Comparison of ENCODE assay signal across 9 cellular contexts in genomic region chr10:88108115-88108610, GRCh38.
A peak's percentile ranks its signal among the peaks of the same experiment; 100 is the strongest.
DNase-seq lines count a peak whose midpoint lies in the region; ATAC-seq and TF ChIP-seq lines count a peak whose summit lies in the region.
"Had no signal": no experiment of that assay in that cellular context is flagged by ENCODE, and none has a peak within 500 bp of the region (broad histone marks: within the 10 kb centered on the region; RNA-seq: fewer than 3 reads in every experiment).

No MANE protein-coding gene starts in this region.

- H3K9me3 ChIP-seq in Karpas-422 (ENCODE audit: low read length) (no peaks in the 10 kb centered on the region), esophagus muscularis mucosa (no peaks in the 10 kb centered on the region)

- H3K4me2 ChIP-seq in Karpas-422 (ENCODE audit: low read depth, low read length, poor library complexity, severe bottlenecking) = peak overlapping the region; percentile 68

- H3K27ac ChIP-seq in Karpas-422 (ENCODE audit: low read length) = peak overlapping the region; percentile 99
- H3K27ac ChIP-seq in esophagus muscularis mucosa (replicated peaks in 1 of 4) = no peak overlapping the region

- peak overlapping the region; percentile 35 for H3K4me3 ChIP-seq in Karpas-422 (ENCODE audit: low read length)
- no peak overlapping the region for H3K4me3 ChIP-seq in esophagus muscularis mucosa
- H3K4me3 ChIP-seq: lung had no signal

- H4K20me1 ChIP-seq in Karpas-422 (ENCODE audit: insufficient read depth, low read depth, low read length) = no peaks in the 10 kb centered on the region

- no peaks in the 10 kb centered on the region for H3K79me2 ChIP-seq in Karpas-422 (ENCODE audit: low read length)

- ATAC-seq in GM21526 (IDR thresholded peaks at IDR 0.05; ENCODE audit: low FRiP score, unreplicated experiment) = peak; percentile 56

- no peak for TF ChIP-seq CTCF in esophagus muscularis mucosa (IDR thresholded peaks at IDR 0.05)

- intact Hi-C loops in esophagus muscularis mucosa (cut with DNase I) = no loop called here
- intact Hi-C loops in posterior cingulate gyrus (cut with DNase I) = no loop called here

- peaks cover 75% of the 10 kb centered on the region for H3K4me1 ChIP-seq in Karpas-422 (ENCODE audit: low read length)
- no peaks in the 10 kb centered on the region for H3K4me1 ChIP-seq in esophagus muscularis mucosa

- no peak overlapping the region for H2AFZ ChIP-seq in Karpas-422 (ENCODE audit: low read length)

- H3K27me3 ChIP-seq in Karpas-422 (ENCODE audit: low read length) (no peaks in the 10 kb centered on the region), esophagus muscularis mucosa (no peaks in the 10 kb centered on the region)

- no peak for TF ChIP-seq POLR2A in esophagus muscularis mucosa (IDR thresholded peaks at IDR 0.05; ENCODE audit: low read depth)

- H3K36me3 ChIP-seq in Karpas-422 (ENCODE audit: insufficient read depth, low read length) = no peaks in the 10 kb centered on the region
- no peaks in the 10 kb centered on the region for H3K36me3 ChIP-seq in esophagus muscularis mucosa

- WGBS in esophagus muscularis mucosa = 71% methylated on average over 2 of the region's 2 CpGs

- no peak for TF ChIP-seq EP300 in esophagus muscularis mucosa (IDR thresholded peaks at IDR 0.05)

- H3K9ac ChIP-seq in Karpas-422 (ENCODE audit: low read length) = peak overlapping the region; percentile 73

- H3K9me2 ChIP-seq in Karpas-422 (replicated peaks; ENCODE audit: insufficient read depth, low read length) = no peaks in the 10 kb centered on the region

- DNase-seq in GDM1 (lab: John Stamatoyannopoulos, UW) (peak; percentile 84), Karpas-422 (peak; percentile 96), esophagus muscularis mucosa (ENCODE audit: extremely low spot score) (peak; percentile 81), DMS79 treated with DMSO at 0.1 percent for 48 hours (lab: John Stamatoyannopoulos, UW) (no peak), iPS-NIHi7 (ENCODE audit: extremely low spot score) (no peak), posterior cingulate gyrus (no peak)
- no peak for DNase-seq in stimulated activated CD4-positive, alpha-beta T cell treated with anti-CD3 and anti-CD28 coated beads, Interleukin-2, amount 100 ng/mL, for 24 hours

Comparison
In these comparisons a context has a peak if more than half of its experiments do, and no peak if none do; other contexts are left out.
1. DNase-seq: peak in GDM1 (single experiment), Karpas-422 (single experiment) and esophagus muscularis mucosa (single experiment); none in DMS79 treated with DMSO at 0.1 percent for 48 hours (single experiment), stimulated activated CD4-positive, alpha-beta T cell treated with anti-CD3 and anti-CD28 coated beads, Interleukin-2, amount 100 ng/mL, for 24 hours (0 of 2), iPS-NIHi7 (single experiment) and posterior cingulate gyrus (0 of 10).